ENCODE assay signal across 24 cellular contexts in genomic region chrX:99353412-99353811, GRCh38.
DNase-seq lines count a peak whose midpoint lies in the region; ATAC-seq and TF ChIP-seq lines count a peak whose summit lies in the region.
"Had no signal": no experiment of that assay in that cellular context is flagged by ENCODE, and none has a peak within 500 bp of the region (broad histone marks: within the 10 kb centered on the region; RNA-seq: fewer than 3 reads in every experiment).

No MANE protein-coding gene starts in this region.

- H3K4me3 ChIP-seq in right lobe of liver = no peak overlapping the region
- H3K4me3 ChIP-seq: GM23338, HAP-1 had no signal

- no peak overlapping the region for H3K27ac Mint-ChIP-seq in activated T-cell treated with anti-CD3 and anti-CD28 coated beads, Interleukin-2, amount 50 U/mL, for 24 hours
- H3K27ac Mint-ChIP-seq: GM23338, HFFc6 had no signal

- no peaks in the 10 kb centered on the region for H3K27me3 ChIP-seq in right lobe of liver
- H3K27me3 ChIP-seq: BE2C had no signal

- H3K36me3 ChIP-seq in right lobe of liver = no peaks in the 10 kb centered on the region
- H3K36me3 ChIP-seq: BE2C, HAP-1 had no signal

- intact Hi-C loops in right lobe of liver (cut with DNase I) = no loop called here

- DNase-seq in DMS53 (lab: John Stamatoyannopoulos, UW) (peak; percentile 25), DMS53 treated with DMSO at 0.1 percent for 48 hours (lab: John Stamatoyannopoulos, UW; ENCODE audit: unreplicated experiment) (no peak), SW480 (ENCODE audit: low spot score) (peak; percentile 86), right lobe of liver (peak; percentile 33 to 64 (median 54)), SW 1271 (lab: John Stamatoyannopoulos, UW) (no peak), NCI-H226 (no peak)
- no peak for DNase-seq in activated T-cell treated with anti-CD3 and anti-CD28 coated beads, Interleukin-2, amount 50 U/mL, for 24 hours
- DNase-seq: BE2C; DMS153; HFFc6; Karpas-422; NCI-H1092; NCI-H1417 treated with DMSO at 0.1 percent for 48 hours; NCI-H1694 treated with DMSO at 0.1 percent for 48 hours; NCI-H2081 treated with DMSO at 0.1 percent for 48 hours; NCI-H2171 treated with DMSO at 0.1 percent for 48 hours; NCI-H524; NCI-H748 treated with DMSO at 0.1 percent for 48 hours; NK-92 treated with Interleukin-12 subunit alpha and Interleukin-12 subunit beta, amount 100 ng/mL, for 24 hours; SHP77 had no signal

- H3K27ac ChIP-seq in right lobe of liver = no peak overlapping the region
- H3K27ac ChIP-seq: 22Rv1, RWPE1 had no signal

- TF ChIP-seq CTCF in right lobe of liver (IDR thresholded peaks at IDR 0.05) = no peak

- H3K4me1 ChIP-seq in right lobe of liver = peaks cover 0 to 4% (median 0%) of the 10 kb centered on the region in 4 donors
- H3K4me1 ChIP-seq: BE2C, HAP-1 had no signal

- WGBS in right lobe of liver (ENCODE audit: insufficient coverage, low coverage, low lambda C conversion rate, missing lambda C conversion rate) = no CpG with 5 or more reads among the region's 1 CpG

- H3K9me3 ChIP-seq in right lobe of liver = no peaks in the 10 kb centered on the region
- H3K9me3 ChIP-seq: BE2C, HAP-1 had no signal

- TF ChIP-seq POLR2A in right lobe of liver (IDR thresholded peaks at IDR 0.05) = no peak

- no peaks in the 10 kb centered on the region for H3K36me3 Mint-ChIP-seq in activated T-cell treated with anti-CD3 and anti-CD28 coated beads, Interleukin-2, amount 50 U/mL, for 24 hours (ENCODE audit: low read depth)

- no peaks in the 10 kb centered on the region for H3K4me1 Mint-ChIP-seq in activated T-cell treated with anti-CD3 and anti-CD28 coated beads, Interleukin-2, amount 50 U/mL, for 24 hours (ENCODE audit: low read depth)
- H3K4me1 Mint-ChIP-seq: GM23338 had no signal

- H3K27me3 Mint-ChIP-seq in activated T-cell treated with anti-CD3 and anti-CD28 coated beads, Interleukin-2, amount 50 U/mL, for 24 hours = peaks cover 12% of the 10 kb centered on the region

- H3K4me3 Mint-ChIP-seq in activated T-cell treated with anti-CD3 and anti-CD28 coated beads, Interleukin-2, amount 50 U/mL, for 24 hours = no peak overlapping the region
- H3K4me3 Mint-ChIP-seq: GM23338, HFFc6 had no signal

- H3K9me3 Mint-ChIP-seq in activated T-cell treated with anti-CD3 and anti-CD28 coated beads, Interleukin-2, amount 50 U/mL, for 24 hours = peaks cover 2% of the 10 kb centered on the region

- ATAC-seq in right lobe of liver = peak; percentile 99 to 100 (median 99)
- ATAC-seq: GM23338 had no signal

Comparison
In these comparisons a context has a peak if more than half of its experiments do, and no peak if none do; other contexts are left out.
1. DNase-seq: peak in DMS53 (single experiment), SW480 (single experiment) and right lobe of liver (3 of 3); none in DMS53 treated with DMSO at 0.1 percent for 48 hours (single experiment), SW 1271 (0 of 2), activated T-cell treated with anti-CD3 and anti-CD28 coated beads, Interleukin-2, amount 50 U/mL, for 24 hours (single experiment) and NCI-H226 (single experiment).